1 cellular context compared by ENCODE assay signal in genomic region chr19:47608908-47609879, GRCh38.
TF ChIP-seq lines count a peak whose summit lies in the region.

Gene BICRA (plus strand): TSS chr19:47609134. CDS start chr19:47673575, 64,441 bp downstream.

TF ChIP-seq in H1, 55 proteins besides CTCF, POLR2A, EP300 and RAD21:
- peak; percentile 38; the same call in 1 of the 2 replicates for TF ChIP-seq PHF8 (conservative IDR thresholded peaks at IDR 0.05; ENCODE audit: low read depth, low read length)
- TF ChIP-seq KDM4A (IDR thresholded peaks at IDR 0.05; ENCODE audit: low read depth, low read length, severe bottlenecking), result no peak
- no peak for TF ChIP-seq CHD2 (IDR thresholded peaks at IDR 0.05; ENCODE audit: low read length)
- TF ChIP-seq TAF1 (IDR thresholded peaks at IDR 0.05; ENCODE audit: low read depth, low read length), result peak; percentile 62; the same call in 1 of the 2 replicates
- no peak for TF ChIP-seq SIRT6 (IDR thresholded peaks at IDR 0.05; ENCODE audit: low read length)
- no peak for TF ChIP-seq CHD1 (IDR thresholded peaks at IDR 0.05; ENCODE audit: low read depth, low read length)
- no peak for TF ChIP-seq GTF2F1 (IDR thresholded peaks at IDR 0.05; ENCODE audit: borderline replicate concordance, low read depth, low read length)
- peak in 1 of 2 experiments; percentile 50; a peak in 1 of 4 replicates for TF ChIP-seq SIN3A (conservative IDR thresholded peaks at IDR 0.05 in 1 of 2, IDR thresholded peaks at IDR 0.05 in 1 of 2; ENCODE audit: low read depth in 1 of 2, low read length in 2 of 2)
- TF ChIP-seq SP4 (IDR thresholded peaks at IDR 0.05; ENCODE audit: low read length), result peak; percentile 12; the same call in 1 of the 2 replicates
